In genomic region chr10:49768731-49769130, GRCh38 we compare ENCODE assay signal across 16 cellular contexts. TPM values are rescaled to one million over a fixed set of nuclear protein-coding genes. Genes with fewer than 3 reads are reported as not detected.
"Had no signal": no experiment of that assay in that cellular context is flagged by ENCODE, and none has a peak within 500 bp of the region (broad histone marks: within the 10 kb centered on the region; RNA-seq: fewer than 3 reads in every experiment).

No MANE protein-coding gene starts in this region.

- H3K4me3 ChIP-seq: coronary artery, skin epidermis, tibial nerve had no signal

- ATAC-seq: activated CD4-positive, CD25-positive, alpha-beta regulatory T cell treated with anti-CD3 and anti-CD28 coated beads, Interleukin-2, amount 50 U/mL, for 24 hours; activated T-cell treated with anti-CD3 and anti-CD28 coated beads, Interleukin-2, amount 50 U/mL, for 72 hours; natural killer cell treated with Interleukin-12 subunit alpha and Interleukin-12 subunit beta and Interleukin-15 and Interleukin-18, amount 100 ng/mL, for 72 hours; pancreas had no signal

- DNase-seq: activated CD4-positive, alpha-beta memory T cell treated with anti-CD3 and anti-CD28 coated beads, Interleukin-2, amount 10 ng/mL, durations not matched to agents 7 days and 5 days; activated CD4-positive, alpha-beta T cell treated with anti-CD3 and anti-CD28 coated beads, Interleukin-2, amount 10 ng/mL, durations not matched to agents 24 days and 14 days; activated effector memory CD4-positive, alpha-beta T cell treated with Interleukin-2 at 50 U/mL for 16 hours; activated naive CD4-positive, alpha-beta T cell treated with anti-CD3 and anti-CD28 coated beads, Interleukin-2, amount 10 ng/mL, durations not matched to agents 7 days and 5 days; activated T-cell treated with anti-CD3 and anti-CD28 coated beads, Interleukin-2, amount 50 U/mL, for 72 hours; amygdala; cerebellar nuclear complex; stimulated activated CD4-positive, alpha-beta T cell treated with anti-CD3 and anti-CD28 coated beads, Interleukin-1b, Interleukin-23, amount 100 ng/mL, for 48 hours; substantia nigra had no signal

- FAIRE-seq: endometrium, pancreas had no signal

- H3K36me3 ChIP-seq: pancreas, tibial nerve had no signal

- H3K4me1 ChIP-seq: pancreas, tibial nerve had no signal

- H3K9me3 ChIP-seq: pancreas had no signal

- H3K27ac ChIP-seq: coronary artery, pancreas, skin epidermis, tibial nerve had no signal

RNA-seq across cellular contexts. Expression of gene OGDHL, which starts 6.6 kb away (rescaled TPM):
- total RNA-seq: activated CD4-positive, alpha-beta memory T cell treated with anti-CD3 and anti-CD28 coated beads, Interleukin-2, amount 10 ng/mL, durations not matched to agents 7 days and 5 days; natural killer cell treated with Interleukin-12 subunit alpha and Interleukin-12 subunit beta and Interleukin-15 and Interleukin-18, amount 100 ng/mL, for 72 hours; tibial nerve had no signal
